18 cellular contexts compared by ENCODE assay signal in the genomic region with DNA sequence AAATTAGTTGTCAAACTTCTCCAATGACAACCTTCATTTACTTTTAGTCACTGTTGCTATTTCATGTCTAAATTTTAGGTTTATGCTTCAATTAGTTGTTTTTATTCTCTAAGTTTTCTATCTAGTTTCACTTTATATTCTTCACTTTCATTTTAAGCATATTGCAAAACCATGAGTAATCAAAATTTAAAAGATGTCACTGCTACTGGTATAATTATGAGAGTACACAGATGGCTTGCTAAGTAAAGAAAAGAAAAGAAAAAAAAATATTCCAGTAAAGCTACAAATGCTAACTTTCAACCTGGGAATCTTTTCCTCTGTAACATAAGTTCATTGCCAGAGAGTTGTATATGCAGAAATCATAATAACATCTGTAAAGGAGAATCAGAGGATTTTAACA.
"Had no signal": no experiment of that assay in that cellular context is flagged by ENCODE, and none has a peak within 500 bp of the region (broad histone marks: within the 10 kb centered on the region; RNA-seq: fewer than 3 reads in every experiment).

No MANE protein-coding gene starts in this region.

- H3K9me3 ChIP-seq: body of pancreas, right atrium auricular region had no signal

- H3K4me1 Mint-ChIP-seq: activated CD8-positive, alpha-beta memory T cell treated with anti-CD3 and anti-CD28 coated beads, Interleukin-2, amount 10 ng/mL, durations not matched to agents 7 days and 5 days; activated naive CD4-positive, alpha-beta T cell treated with anti-CD3 and anti-CD28 coated beads, Interleukin-2, amount 50 U/mL, for 24 hours; stimulated activated naive B cell treated with anti-CD40 and anti-IgM and Interleukin-4, amounts not matched to agents 10 μg/mL and 1 μg/mL and 100 μg/mL, for 72 hours had no signal

- H3K27ac ChIP-seq: body of pancreas, epithelial cell of prostate, left lung, right atrium auricular region, WERI-Rb-1 had no signal

- H3K4me3 Mint-ChIP-seq: activated CD8-positive, alpha-beta memory T cell treated with anti-CD3 and anti-CD28 coated beads, Interleukin-2, amount 10 ng/mL, durations not matched to agents 7 days and 5 days; activated naive CD4-positive, alpha-beta T cell treated with anti-CD3 and anti-CD28 coated beads, Interleukin-2, amount 50 U/mL, for 24 hours; activated T-cell treated with anti-CD3 and anti-CD28 coated beads, Interleukin-2, amount 50 U/mL, for 24 hours; natural killer cell treated with Interleukin-12 subunit alpha and Interleukin-12 subunit beta and Interleukin-15 and Interleukin-18, amount 100 ng/mL, for 72 hours; stimulated activated naive B cell treated with anti-CD40 and anti-IgM and Interleukin-4, amounts not matched to agents 10 μg/mL and 1 μg/mL and 100 μg/mL, for 72 hours; T-helper 1 cell treated with Interleukin-12 subunit alpha and Interleukin-12 subunit beta and Interleukin-4 antibody, amounts not matched to agents 30 μg/mL and 1 μg/mL, for 36 hours had no signal

- H3K27me3 ChIP-seq: body of pancreas, left lung, right atrium auricular region had no signal

- H3K4me3 ChIP-seq: body of pancreas, left lung, right atrium auricular region had no signal

- ATAC-seq: activated CD8-positive, alpha-beta memory T cell treated with anti-CD3 and anti-CD28 coated beads, Interleukin-2, amount 10 ng/mL, durations not matched to agents 7 days and 5 days; body of pancreas; left lung; natural killer cell treated with Interleukin-12 subunit alpha and Interleukin-12 subunit beta and Interleukin-15 and Interleukin-18, amount 100 ng/mL, for 72 hours; stimulated activated naive B cell treated with anti-CD40 and anti-IgM and Interleukin-4, amounts not matched to agents 10 μg/mL and 1 μg/mL and 100 μg/mL, for 72 hours had no signal

- H3K36me3 Mint-ChIP-seq: activated CD8-positive, alpha-beta memory T cell treated with anti-CD3 and anti-CD28 coated beads, Interleukin-2, amount 10 ng/mL, durations not matched to agents 7 days and 5 days; activated naive CD4-positive, alpha-beta T cell treated with anti-CD3 and anti-CD28 coated beads, Interleukin-2, amount 50 U/mL, for 24 hours; natural killer cell treated with Interleukin-12 subunit alpha and Interleukin-12 subunit beta and Interleukin-15 and Interleukin-18, amount 100 ng/mL, for 72 hours; stimulated activated naive B cell treated with anti-CD40 and anti-IgM and Interleukin-4, amounts not matched to agents 10 μg/mL and 1 μg/mL and 100 μg/mL, for 72 hours had no signal

- H3K36me3 ChIP-seq: left lung, right atrium auricular region, WERI-Rb-1 had no signal

- H3K9me3 Mint-ChIP-seq: natural killer cell treated with Interleukin-12 subunit alpha and Interleukin-12 subunit beta and Interleukin-15 and Interleukin-18, amount 100 ng/mL, for 72 hours; stimulated activated naive B cell treated with anti-CD40 and anti-IgM and Interleukin-4, amounts not matched to agents 10 μg/mL and 1 μg/mL and 100 μg/mL, for 72 hours had no signal

- H3K27me3 Mint-ChIP-seq: activated CD8-positive, alpha-beta memory T cell treated with anti-CD3 and anti-CD28 coated beads, Interleukin-2, amount 10 ng/mL, durations not matched to agents 7 days and 5 days; activated naive CD4-positive, alpha-beta T cell treated with anti-CD3 and anti-CD28 coated beads, Interleukin-2, amount 50 U/mL, for 24 hours; activated T-cell treated with anti-CD3 and anti-CD28 coated beads, Interleukin-2, amount 50 U/mL, for 24 hours; natural killer cell treated with Interleukin-12 subunit alpha and Interleukin-12 subunit beta and Interleukin-15 and Interleukin-18, amount 100 ng/mL, for 72 hours; stimulated activated naive B cell treated with anti-CD40 and anti-IgM and Interleukin-4, amounts not matched to agents 10 μg/mL and 1 μg/mL and 100 μg/mL, for 72 hours had no signal

- H3K4me1 ChIP-seq: body of pancreas, left lung, right atrium auricular region had no signal

- DNase-seq: activated CD4-positive, alpha-beta T cell treated with anti-CD3 and anti-CD28 coated beads, Interleukin-2, amount 50 U/mL, for 48 hours; activated CD8-positive, alpha-beta memory T cell treated with anti-CD3 and anti-CD28 coated beads, Interleukin-2, amount 10 ng/mL, durations not matched to agents 7 days and 5 days; activated effector memory CD4-positive, alpha-beta T cell treated with anti-CD3 and anti-CD28 coated beads, Interleukin-2, amount 50 U/mL, for 16 hours; activated T-cell treated with anti-CD3 and anti-CD28 coated beads, Interleukin-2, amount 50 U/mL, for 24 hours; amniotic stem cell; body of pancreas; left lung; mammary epithelial cell; stimulated activated CD4-positive, alpha-beta T cell treated with anti-CD3 and anti-CD28 coated beads, Interleukin-15, amount 100 ng/mL, for 24 hours; stimulated activated CD4-positive, alpha-beta T cell treated with anti-CD3 and anti-CD28 coated beads, Interleukin-4, amount 100 ng/mL, for 1 hour; stimulated activated naive B cell treated with anti-CD40 and anti-IgM and Interleukin-4, amounts not matched to agents 10 μg/mL and 1 μg/mL and 100 μg/mL, for 72 hours; trophoblast cell; WERI-Rb-1 had no signal
